ENCODE assay signal across 8 cellular contexts in the genomic region with DNA sequence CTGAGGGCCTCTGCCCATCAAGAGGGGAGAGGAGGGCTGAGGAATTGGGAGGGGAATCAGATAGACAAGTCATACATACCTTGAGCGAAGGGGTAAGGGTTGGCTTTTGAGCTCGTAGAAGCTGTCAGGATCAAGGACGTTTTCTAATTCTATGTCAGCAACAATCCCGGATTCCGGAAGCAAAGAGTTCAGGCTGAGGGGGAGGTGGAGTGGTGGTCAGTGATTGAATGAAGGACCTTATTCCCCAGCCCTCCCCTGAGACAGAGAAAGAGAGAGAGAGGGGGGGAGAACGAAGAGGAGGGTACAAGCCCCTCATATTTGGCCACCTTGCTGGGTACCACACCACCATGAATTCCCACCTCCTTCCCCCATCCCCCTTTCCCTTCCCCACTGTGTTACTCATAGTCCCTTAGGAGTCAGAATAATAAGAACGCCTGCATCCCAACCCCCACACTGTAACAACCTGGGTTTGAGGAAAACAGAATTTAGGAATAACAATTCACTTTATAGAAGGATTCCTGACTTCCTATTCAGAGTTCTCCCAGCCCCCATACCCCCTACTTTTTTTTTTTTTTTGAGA. TPM values are rescaled to one million over a fixed set of nuclear protein-coding genes. Genes with fewer than 3 reads are reported as not detected.
A peak's percentile ranks its signal among the peaks of the same experiment; 100 is the strongest.
DNase-seq lines count a peak whose midpoint lies in the region; ATAC-seq and TF ChIP-seq lines count a peak whose summit lies in the region.

No MANE protein-coding gene starts in this region.

- peak overlapping the region; percentile 38 for H3K4me3 Mint-ChIP-seq in activated T-cell treated with anti-CD3 and anti-CD28 coated beads, Interleukin-2, amount 50 U/mL, for 4 hours

- H3K4me1 Mint-ChIP-seq in activated T-cell treated with anti-CD3 and anti-CD28 coated beads, Interleukin-2, amount 50 U/mL, for 4 hours (ENCODE audit: low read depth), result peaks cover 36% of the 10 kb centered on the region

- DNase-seq in activated T-cell treated with anti-CD3 and anti-CD28 coated beads, Interleukin-2, amount 50 U/mL, for 4 hours, result no peak
- no peak for DNase-seq in activated T-cell treated with anti-CD3 and anti-CD28 coated beads for 4 hours
- DNase-seq in astrocyte of the cerebellum (ENCODE audit: low read depth), result no peak
- DNase-seq in tibial artery, result no peak
- DNase-seq in activated CD8-positive, alpha-beta memory T cell treated with anti-CD3 and anti-CD28 coated beads for 24 hours, result no peak
- no peak for DNase-seq in hippocampal formation (lab: John Stamatoyannopoulos, UW)
- no peak for DNase-seq in NCI-H748 treated with DMSO at 0.1 percent for 48 hours (lab: John Stamatoyannopoulos, UW)

- H3K36me3 ChIP-seq in tibial artery, result peaks cover 28 to 37% (median 35%) of the 10 kb centered on the region in 3 donors

- peak overlapping the region; percentile 64 for H3K27ac ChIP-seq in layer of hippocampus (ENCODE audit: low read depth, low read length)
- H3K27ac ChIP-seq in tibial artery, result peak overlapping the region; percentile 88 to 96

- H3K4me3 ChIP-seq in astrocyte of the cerebellum (ENCODE audit: low read depth, low read length) (peak overlapping the region; percentile 70), tibial artery (peak overlapping the region; percentile 65 to 88)

- in situ Hi-C loops in astrocyte of the cerebellum (cut with HindIII; ENCODE audit: low sequenced_read_pairs), result no loop called here

- intact Hi-C loops in tibial artery (cut with DNase I; ENCODE audit: low total_unique reads), result no loop called here

- H3K27me3 Mint-ChIP-seq in activated T-cell treated with anti-CD3 and anti-CD28 coated beads, Interleukin-2, amount 50 U/mL, for 4 hours (ENCODE audit: low read depth), result no peaks in the 10 kb centered on the region

- peaks cover 0 to 8% (median 0%) of the 10 kb centered on the region in 3 donors for H3K9me3 ChIP-seq in tibial artery

- peaks cover 5% of the 10 kb centered on the region for H3K36me3 Mint-ChIP-seq in activated T-cell treated with anti-CD3 and anti-CD28 coated beads, Interleukin-2, amount 50 U/mL, for 4 hours (ENCODE audit: insufficient read depth)

- H3K4me1 ChIP-seq in tibial artery, result peaks cover 0 to 27% (median 10%) of the 10 kb centered on the region in 4 donors

- no peak for ATAC-seq in activated T-cell treated with anti-CD3 and anti-CD28 coated beads, Interleukin-2, amount 50 U/mL, for 4 hours

- H3K9me3 Mint-ChIP-seq in activated T-cell treated with anti-CD3 and anti-CD28 coated beads, Interleukin-2, amount 50 U/mL, for 4 hours, result no peaks in the 10 kb centered on the region

- TF ChIP-seq CTCF in astrocyte of the cerebellum (IDR thresholded peaks at IDR 0.05; ENCODE audit: low read depth, low read length, missing control alignments) (no peak), tibial artery (IDR thresholded peaks at IDR 0.05) (no peak)

- H3K27me3 ChIP-seq in layer of hippocampus (ENCODE audit: control insufficient read depth, insufficient read depth, low read length), result no peaks in the 10 kb centered on the region
- H3K27me3 ChIP-seq in tibial artery, result no peaks in the 10 kb centered on the region

RNA-seq across cellular contexts. Expression of a gene that starts 2.7 kb away (rescaled TPM):
- total RNA-seq in activated T-cell treated with anti-CD3 and anti-CD28 coated beads, Interleukin-2, amount 50 U/mL, for 4 hours, result 10 to 100 TPM; 22.8 to 28.8 (median 23.4) TPM

RNA-seq across cellular contexts. Expression of a gene that starts 18.3 kb away (rescaled TPM):
- 1 to 10 TPM; 3.3 to 4.2 (median 4.0) TPM for total RNA-seq in activated T-cell treated with anti-CD3 and anti-CD28 coated beads, Interleukin-2, amount 50 U/mL, for 4 hours

RNA-seq across cellular contexts. Expression of a gene that starts 33.3 kb away (rescaled TPM):
- 10 to 100 TPM; 10.5 to 12.7 (median 11.4) TPM for total RNA-seq in activated T-cell treated with anti-CD3 and anti-CD28 coated beads, Interleukin-2, amount 50 U/mL, for 4 hours

RNA-seq across cellular contexts. Expression of a gene that starts 38.4 kb away (rescaled TPM):
- 10 to 100 TPM; 42.2 to 58.1 (median 44.1) TPM for total RNA-seq in activated T-cell treated with anti-CD3 and anti-CD28 coated beads, Interleukin-2, amount 50 U/mL, for 4 hours

RNA-seq across cellular contexts. Expression of a gene that starts 39.2 kb away (rescaled TPM):
- total RNA-seq in activated T-cell treated with anti-CD3 and anti-CD28 coated beads, Interleukin-2, amount 50 U/mL, for 4 hours, result 10 to 100 TPM; 31.0 to 37.9 (median 36.5) TPM
